Comparison of ENCODE assay signal across 22 cellular contexts in genomic region chr1:64676386-64676785, GRCh38.
DNase-seq lines count a peak whose midpoint lies in the region; FAIRE-seq and TF ChIP-seq lines count a peak whose summit lies in the region.
"Had no signal": no experiment of that assay in that cellular context is flagged by ENCODE, and none has a peak within 500 bp of the region (broad histone marks: within the 10 kb centered on the region; RNA-seq: fewer than 3 reads in every experiment).

No MANE protein-coding gene starts in this region.

- H3K14ac ChIP-seq in H1 (ENCODE audit: insufficient read length), result no peak overlapping the region

- peaks cover 2 to 4% of the 10 kb centered on the region in 2 experiments for H4K20me1 ChIP-seq in H1 (replicated peaks in 1 of 2; ENCODE audit: control insufficient read depth in 1 of 2, insufficient read depth in 2 of 2, low read length in 2 of 2)
- H4K20me1 ChIP-seq: BLaER1; BLaER1 treated with 17β-estradiol and CSF1 and Interleukin-3, amounts not matched to agents 10 nM and 100 nM had no signal

- H2BK15ac ChIP-seq in H1 (ENCODE audit: low read length), result no peak overlapping the region

- no peaks in the 10 kb centered on the region for H3K9me3 ChIP-seq in H1 (ENCODE audit: insufficient read depth in 2 of 2, low read depth in 1 of 2, low read length in 1 of 2)
- H3K9me3 ChIP-seq: A549; BE2C; BLaER1; BLaER1 treated with 17β-estradiol and CSF1 and Interleukin-3, amounts not matched to agents 10 nM and 100 nM; Caco-2 had no signal

- no peak overlapping the region for H3K4me3 ChIP-seq in H1 (ENCODE audit: extremely low read depth in 1 of 4, insufficient read depth in 2 of 4, low read depth in 3 of 4, low read length in 4 of 4)
- H3K4me3 ChIP-seq: A549; BLaER1; BLaER1 treated with 17β-estradiol and CSF1 and Interleukin-3, amounts not matched to agents 10 nM and 100 nM had no signal

- H2BK5ac ChIP-seq in H1 (ENCODE audit: low read depth, low read length), result no peak overlapping the region

- TF ChIP-seq POLR2A in H1 (IDR thresholded peaks at IDR 0.05; ENCODE audit: control extremely low read depth in 1 of 2, low read depth in 2 of 2, low read length in 2 of 2), result no peak

- peak; percentile 19 for FAIRE-seq in H1 (lab: Jason Lieb, UNC)
- FAIRE-seq: A549 had no signal

- WGBS in H1 (ENCODE audit: extremely low coverage in 1 of 2, insufficient coverage in 1 of 2, insufficient read length in 1 of 2, insufficient replicate concordance in 2 of 2, low coverage in 1 of 2, low lambda C conversion rate in 2 of 2, missing lambda C conversion rate in 1 of 2), 2 experiments, result 93% methylated on average over 4 of the region's 4 CpGs; no CpG with 5 or more reads in 1 of the 2 experiments

- H4K5ac ChIP-seq in H1 (ENCODE audit: insufficient read length, low read depth, low read length), result no peak overlapping the region

- H2BK12ac ChIP-seq in H1 (ENCODE audit: low read depth, low read length), result no peak overlapping the region

- no peaks in the 10 kb centered on the region for H3K79me2 ChIP-seq in H1 (ENCODE audit: control insufficient read depth in 1 of 2, insufficient read depth in 2 of 2, low read length in 2 of 2)

- POLR2A ChIA-PET in H1 (lab: Charles Lee; ENCODE audit: partially characterized antibody), result no interaction called here

- no peak for TF ChIP-seq EP300 in H1 (IDR thresholded peaks at IDR 0.05; ENCODE audit: borderline replicate concordance in 1 of 2, low read depth in 2 of 2, low read length in 2 of 2)

- H3K9ac ChIP-seq in H1 (replicated peaks in 1 of 4; ENCODE audit: extremely low read depth in 1 of 4, low read depth in 3 of 4, low read length in 3 of 4), result no peak overlapping the region
- H3K9ac ChIP-seq: BLaER1; BLaER1 treated with 17β-estradiol and CSF1 and Interleukin-3, amounts not matched to agents 10 nM and 100 nM had no signal

- H3K36me3 ChIP-seq in H1 (ENCODE audit: control insufficient read depth in 2 of 4, insufficient read depth in 4 of 4, low read length in 3 of 4), result peaks cover 27 to 97% (median 73%) of the 10 kb centered on the region in 4 experiments
- H3K36me3 ChIP-seq: BE2C had no signal

- H3K4me2 ChIP-seq in H1 (ENCODE audit: insufficient read depth in 1 of 2, low read depth in 2 of 2, low read length in 2 of 2), result no peak overlapping the region
- H3K4me2 ChIP-seq: A549; BLaER1; BLaER1 treated with 17β-estradiol and CSF1 and Interleukin-3, amounts not matched to agents 10 nM and 100 nM had no signal

- no peak overlapping the region for H2AFZ ChIP-seq in H1 (ENCODE audit: low read length)

- DNase-seq in DMS53 (lab: John Stamatoyannopoulos, UW) (peak; percentile 77), DMS53 treated with DMSO at 0.1 percent for 48 hours (lab: John Stamatoyannopoulos, UW; ENCODE audit: unreplicated experiment) (no peak), H1 (ENCODE audit: low read depth in 1 of 2, low spot score in 2 of 2) (no peak), NOMO-1 treated with DMSO at 0.1 percent for 48 hours (lab: John Stamatoyannopoulos, UW; ENCODE audit: unreplicated experiment) (no peak)
- DNase-seq: 8988T; BE2C; C1 segment of cervical spinal cord; Calu3; CD4-positive, alpha-beta T cell; CD8-positive, alpha-beta T cell; COR-L47; DMS 273 treated with DMSO at 0.1 percent for 48 hours; DMS153; DMS79; DMS79 treated with DMSO at 0.1 percent for 48 hours; DND-41 had no signal

- no peak overlapping the region for H3K56ac ChIP-seq in H1 (replicated peaks; ENCODE audit: insufficient read length, low read depth, low read length)

- H3K18ac ChIP-seq in H1 (ENCODE audit: extremely low read depth, low read length), result no peak overlapping the region

- H3K27ac ChIP-seq in H1 (ENCODE audit: low read depth, low read length), result no peak overlapping the region
- H3K27ac ChIP-seq: 22Rv1; A549; BLaER1; BLaER1 treated with 17β-estradiol and CSF1 and Interleukin-3, amounts not matched to agents 10 nM and 100 nM; C4-2B had no signal

- H3K4me1 ChIP-seq in H1 (replicated peaks in 1 of 4; ENCODE audit: control insufficient read depth in 3 of 4, insufficient read depth in 4 of 4, low read length in 3 of 4), result no peaks in the 10 kb centered on the region
- H3K4me1 ChIP-seq: A549; BE2C; BLaER1; BLaER1 treated with 17β-estradiol and CSF1 and Interleukin-3, amounts not matched to agents 10 nM and 100 nM; Caco-2 had no signal

- H3K23me2 ChIP-seq in H1 (ENCODE audit: low read depth, low read length), result no peaks in the 10 kb centered on the region

- no peak for TF ChIP-seq CTCF in H1 (IDR thresholded peaks at IDR 0.05; ENCODE audit: control extremely low read depth in 1 of 3, insufficient read depth in 1 of 3, low read depth in 1 of 3, low read length in 3 of 3)

- no peak overlapping the region for H2BK20ac ChIP-seq in H1 (ENCODE audit: low read length)

- H3K27me3 ChIP-seq in H1 (replicated peaks in 1 of 4; ENCODE audit: control insufficient read depth in 3 of 4, extremely low read depth in 1 of 4, insufficient read depth in 3 of 4, low read length in 3 of 4), result no peaks in the 10 kb centered on the region
- H3K27me3 ChIP-seq: BE2C; BLaER1; BLaER1 treated with 17β-estradiol and CSF1 and Interleukin-3, amounts not matched to agents 10 nM and 100 nM had no signal

- no peak overlapping the region for H2BK120ac ChIP-seq in H1 (replicated peaks; ENCODE audit: low read depth, low read length)

- H4K91ac ChIP-seq in H1 (replicated peaks; ENCODE audit: insufficient read length, low read length), result no peak overlapping the region

- H2AK5ac ChIP-seq in H1 (ENCODE audit: low read depth, low read length), result no peak overlapping the region

- no peak for TF ChIP-seq RAD21 in H1 (IDR thresholded peaks at IDR 0.05 in 1 of 2, conservative IDR thresholded peaks at IDR 0.05 in 1 of 2; ENCODE audit: low read depth in 2 of 2, low read length in 2 of 2)

- no peaks in the 10 kb centered on the region for H3K79me1 ChIP-seq in H1 (ENCODE audit: low read depth, low read length)

- H3K23ac ChIP-seq in H1 (ENCODE audit: insufficient read length), result no peak overlapping the region

- CTCF ChIA-PET in H1 (lab: Charles Lee; ENCODE audit: partially characterized antibody), result interaction anchor here (0.9 to 5.0 kb wide), 32 partner anchors 9 to 396 kb away, joined by 3 to 72 read pairs (median 4); no protein-coding TSS in a partner anchor

- H4K8ac ChIP-seq in H1 (ENCODE audit: extremely low read depth, insufficient read depth, low read length), result no peak overlapping the region

- no peak overlapping the region for H3K4ac ChIP-seq in H1 (replicated peaks; ENCODE audit: insufficient read length, low read depth, low read length)

TF ChIP-seq in H1, 55 proteins besides CTCF, POLR2A, EP300 and RAD21 (continues in another document):
- no peak for TF ChIP-seq RNF2 (IDR thresholded peaks at IDR 0.05; ENCODE audit: borderline replicate concordance, low read depth, low read length, missing control alignments, poor library complexity, severe bottlenecking)
- TF ChIP-seq CHD2 (IDR thresholded peaks at IDR 0.05; ENCODE audit: low read length), result no peak
- no peak for TF ChIP-seq ATF3 (IDR thresholded peaks at IDR 0.05; ENCODE audit: insufficient read depth, low read depth, low read length)
- TF ChIP-seq GABPA (IDR thresholded peaks at IDR 0.05; ENCODE audit: borderline replicate concordance, insufficient read depth, low read length), result no peak
- no peak for TF ChIP-seq ASH2L (IDR thresholded peaks at IDR 0.05; ENCODE audit: low read length)
- no peak for TF ChIP-seq POLR2AphosphoS5 (IDR thresholded peaks at IDR 0.05; ENCODE audit: low read depth, low read length)
- TF ChIP-seq KDM1A (IDR thresholded peaks at IDR 0.05; ENCODE audit: borderline replicate concordance, low read length), result no peak
- no peak for TF ChIP-seq CBX5 (IDR thresholded peaks at IDR 0.05; ENCODE audit: low read depth, low read length)
- TF ChIP-seq EZH2 (IDR thresholded peaks at IDR 0.05; ENCODE audit: low read depth, low read length, severe bottlenecking), result no peak
- no peak for TF ChIP-seq TEAD4 (IDR thresholded peaks at IDR 0.05; ENCODE audit: low read depth, low read length)
- no peak for TF ChIP-seq HDAC2 (IDR thresholded peaks at IDR 0.05; ENCODE audit: borderline replicate concordance in 1 of 2, low read depth in 2 of 2, low read length in 2 of 2)
- TF ChIP-seq CEBPB (IDR thresholded peaks at IDR 0.05; ENCODE audit: low read depth, low read length), result no peak
